ENCODE assay signal across 18 cellular contexts in the genomic region with DNA sequence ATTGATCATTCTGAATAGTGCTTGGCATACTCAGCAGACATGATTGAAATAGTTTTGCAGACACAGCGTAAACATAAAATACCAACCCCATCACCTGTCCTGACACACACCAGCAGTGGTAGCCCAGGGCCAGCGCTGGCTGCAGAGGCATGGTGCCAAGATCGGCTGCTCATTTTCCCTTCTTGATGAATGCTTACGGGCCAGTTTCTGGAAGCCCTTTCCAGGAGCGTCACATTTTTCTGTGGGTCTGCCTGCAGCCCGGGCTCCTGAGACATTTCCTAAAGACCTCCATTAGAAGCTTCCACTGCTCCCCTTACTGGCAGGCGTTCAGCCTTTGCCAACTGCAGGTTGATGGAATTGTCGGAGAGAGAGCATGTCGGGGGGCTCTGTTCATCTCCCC. TPM values are rescaled to one million over a fixed set of nuclear protein-coding genes. Genes with fewer than 3 reads are reported as not detected.
DNase-seq lines count a peak whose midpoint lies in the region; ATAC-seq and TF ChIP-seq lines count a peak whose summit lies in the region.
"Had no signal": no experiment of that assay in that cellular context is flagged by ENCODE, and none has a peak within 500 bp of the region (broad histone marks: within the 10 kb centered on the region; RNA-seq: fewer than 3 reads in every experiment).

No MANE protein-coding gene starts in this region.

- no peaks in the 10 kb centered on the region for H3K36me3 Mint-ChIP-seq in activated CD8-positive, alpha-beta memory T cell treated with anti-CD3 and anti-CD28 coated beads, Interleukin-2, amount 10 ng/mL, durations not matched to agents 7 days and 5 days
- no peaks in the 10 kb centered on the region for H3K36me3 Mint-ChIP-seq in CD4-positive, alpha-beta T cell (ENCODE audit: low read depth)
- H3K36me3 Mint-ChIP-seq: CD8-positive, alpha-beta memory T cell had no signal

- CTCF ChIA-PET in activated CD8-positive, alpha-beta memory T cell treated with anti-CD3 and anti-CD28 coated beads, Interleukin-2, amount 10 ng/mL, durations not matched to agents 7 days and 5 days (lab: Charles Lee), result no interaction called here
- CTCF ChIA-PET in HEK293 (lab: Yijun Ruan, JAX), result interaction anchor here (0.6 to 1.1 kb wide), 2 partner anchors 486 to 1124 kb away, joined by 3 to 4 read pairs; no protein-coding TSS in a partner anchor
- CTCF ChIA-PET in CD4-positive, alpha-beta T cell (lab: Charles Lee), result no interaction called here

- H3K9me3 ChIP-seq in HEK293 (ENCODE audit: control insufficient read depth, insufficient read depth, low read depth, low read length), result no peaks in the 10 kb centered on the region
- no peaks in the 10 kb centered on the region for H3K9me3 ChIP-seq in CD4-positive, alpha-beta T cell (ENCODE audit: control insufficient read depth, low read length)
- H3K9me3 ChIP-seq: BLaER1 treated with 17β-estradiol and CSF1 and Interleukin-3, amounts not matched to agents 10 nM and 100 nM had no signal

- H3K4me3 ChIP-seq in HEK293 (ENCODE audit: low read depth, low read length), result no peak overlapping the region
- no peak overlapping the region for H3K4me3 ChIP-seq in coronary artery
- H3K4me3 ChIP-seq: BLaER1 treated with 17β-estradiol and CSF1 and Interleukin-3, amounts not matched to agents 10 nM and 100 nM; GM12878 had no signal

- no peaks in the 10 kb centered on the region for H3K4me1 Mint-ChIP-seq in activated CD8-positive, alpha-beta memory T cell treated with anti-CD3 and anti-CD28 coated beads, Interleukin-2, amount 10 ng/mL, durations not matched to agents 7 days and 5 days
- H3K4me1 Mint-ChIP-seq in CD4-positive, alpha-beta T cell (ENCODE audit: low read depth), result no peaks in the 10 kb centered on the region
- H3K4me1 Mint-ChIP-seq: B cell; CD8-positive, alpha-beta memory T cell; H9 had no signal

- ATAC-seq in activated CD8-positive, alpha-beta memory T cell treated with anti-CD3 and anti-CD28 coated beads, Interleukin-2, amount 10 ng/mL, durations not matched to agents 7 days and 5 days, result no peak
- ATAC-seq in CD4-positive, alpha-beta T cell (ENCODE audit: poor library complexity), result no peak
- ATAC-seq: GM12878 had no signal

- intact Hi-C loops in CD4-positive, alpha-beta T cell (cut with DNase I, micrococcal nuclease), result no loop called here

- no peaks in the 10 kb centered on the region for H3K27me3 Mint-ChIP-seq in activated CD8-positive, alpha-beta memory T cell treated with anti-CD3 and anti-CD28 coated beads, Interleukin-2, amount 10 ng/mL, durations not matched to agents 7 days and 5 days
- peaks cover 24% of the 10 kb centered on the region for H3K27me3 Mint-ChIP-seq in CD4-positive, alpha-beta T cell
- H3K27me3 Mint-ChIP-seq: B cell had no signal

- POLR2A ChIA-PET in HEK293 (lab: Yijun Ruan, JAX), result no interaction called here
- POLR2A ChIA-PET in CD4-positive, alpha-beta T cell (lab: Charles Lee), result no interaction called here

- peaks cover 7% of the 10 kb centered on the region for H3K27me3 ChIP-seq in CD4-positive, alpha-beta T cell (ENCODE audit: control insufficient read depth, insufficient read depth, low read length)
- H3K27me3 ChIP-seq: BLaER1 treated with 17β-estradiol and CSF1 and Interleukin-3, amounts not matched to agents 10 nM and 100 nM had no signal

- no peak overlapping the region for H3K27ac Mint-ChIP-seq in activated CD8-positive, alpha-beta memory T cell treated with anti-CD3 and anti-CD28 coated beads, Interleukin-2, amount 10 ng/mL, durations not matched to agents 7 days and 5 days
- H3K27ac Mint-ChIP-seq in CD4-positive, alpha-beta T cell, result no peak overlapping the region
- H3K27ac Mint-ChIP-seq: B cell; CD8-positive, alpha-beta memory T cell; H9 had no signal

- no peaks in the 10 kb centered on the region for H3K9me3 Mint-ChIP-seq in activated CD8-positive, alpha-beta memory T cell treated with anti-CD3 and anti-CD28 coated beads, Interleukin-2, amount 10 ng/mL, durations not matched to agents 7 days and 5 days (ENCODE audit: low read depth)
- no peaks in the 10 kb centered on the region for H3K9me3 Mint-ChIP-seq in CD4-positive, alpha-beta T cell
- H3K9me3 Mint-ChIP-seq: H9 had no signal

- no peaks in the 10 kb centered on the region; the same call in 1 of the 2 replicates for H3K4me1 ChIP-seq in HEK293 (ENCODE audit: control insufficient read depth, insufficient read depth, low read length)

- no peak overlapping the region for H3K4me3 Mint-ChIP-seq in activated CD8-positive, alpha-beta memory T cell treated with anti-CD3 and anti-CD28 coated beads, Interleukin-2, amount 10 ng/mL, durations not matched to agents 7 days and 5 days
- H3K4me3 Mint-ChIP-seq in CD4-positive, alpha-beta T cell, result no peak overlapping the region
- H3K4me3 Mint-ChIP-seq: B cell; CD8-positive, alpha-beta memory T cell; H9 had no signal

- H3K27ac ChIP-seq in HEK293 (ENCODE audit: extremely low read depth, low read depth, low read length) (no peak overlapping the region), coronary artery (no peak overlapping the region)
- no peak overlapping the region for H3K27ac ChIP-seq in CD4-positive, alpha-beta T cell (ENCODE audit: low read depth, low read length)
- H3K27ac ChIP-seq: BLaER1 treated with 17β-estradiol and CSF1 and Interleukin-3, amounts not matched to agents 10 nM and 100 nM had no signal

- TF ChIP-seq CTCF in HEK293 (tag by site-specific recombination; IDR thresholded peaks at IDR 0.05) (no peak), coronary artery (IDR thresholded peaks at IDR 0.05) (no peak)
- TF ChIP-seq CTCF in CD4-positive, alpha-beta T cell (IDR thresholded peaks at IDR 0.05), result no peak

- no peaks in the 10 kb centered on the region; a peak in 1 of 3 replicates for H3K36me3 ChIP-seq in HEK293 (ENCODE audit: control insufficient read depth in 2 of 2, insufficient read depth in 1 of 2, low read length in 2 of 2)
- H3K36me3 ChIP-seq: BLaER1 treated with 17β-estradiol and CSF1 and Interleukin-3, amounts not matched to agents 10 nM and 100 nM had no signal

- peak; percentile 28 for DNase-seq in activated CD8-positive, alpha-beta memory T cell treated with anti-CD3 and anti-CD28 coated beads, Interleukin-2, amount 10 ng/mL, durations not matched to agents 7 days and 5 days
- DNase-seq in activated CD8-positive, alpha-beta memory T cell treated with anti-CD3 and anti-CD28 coated beads, Interleukin-2, amount 50 U/mL, for 4 hours, result no peak
- peak; percentile 35 for DNase-seq in coronary artery (ENCODE audit: low spot score)
- peak; percentile 84 for DNase-seq in mesenteric fat pad (ENCODE audit: low spot score)
- no peak for DNase-seq in NCI-H510A (lab: John Stamatoyannopoulos, UW)
- DNase-seq in CD4-positive, alpha-beta T cell, result no peak
- DNase-seq: CD8-positive, alpha-beta memory T cell; COR-L47; DMS 273 treated with DMSO at 0.1 percent for 48 hours; DMS53; GF-D8; H9 had no signal

TF ChIP-seq in HEK293, 187 proteins besides CTCF, POLR2A, EP300 and RAD21 (continues in another document):
- TF ChIP-seq ZNF37A (tag by site-specific recombination; IDR thresholded peaks at IDR 0.05) (no peak), ZNF76 (tag by site-specific recombination; IDR thresholded peaks at IDR 0.05; ENCODE audit: borderline replicate concordance, low read depth) (no peak), GLI2 (tag by site-specific recombination; IDR thresholded peaks at IDR 0.05; ENCODE audit: borderline replicate concordance, low read depth) (no peak), ZNF146 (tag by site-specific recombination; IDR thresholded peaks at IDR 0.05) (no peak), ZNF623 (tag by site-specific recombination; IDR thresholded peaks at IDR 0.05) (no peak)
- TF ChIP-seq, protein P1, sequence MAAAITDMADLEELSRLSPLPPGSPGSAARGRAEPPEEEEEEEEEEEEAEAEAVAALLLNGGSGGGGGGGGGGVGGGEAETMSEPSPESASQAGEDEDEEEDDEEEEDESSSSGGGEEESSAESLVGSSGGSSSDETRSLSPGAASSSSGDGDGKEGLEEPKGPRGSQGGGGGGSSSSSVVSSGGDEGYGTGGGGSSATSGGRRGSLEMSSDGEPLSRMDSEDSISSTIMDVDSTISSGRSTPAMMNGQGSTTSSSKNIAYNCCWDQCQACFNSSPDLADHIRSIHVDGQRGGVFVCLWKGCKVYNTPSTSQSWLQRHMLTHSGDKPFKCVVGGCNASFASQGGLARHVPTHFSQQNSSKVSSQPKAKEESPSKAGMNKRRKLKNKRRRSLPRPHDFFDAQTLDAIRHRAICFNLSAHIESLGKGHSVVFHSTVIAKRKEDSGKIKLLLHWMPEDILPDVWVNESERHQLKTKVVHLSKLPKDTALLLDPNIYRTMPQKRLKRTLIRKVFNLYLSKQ (tag by site-specific recombination; IDR thresholded peaks at IDR 0.05; ENCODE audit: borderline replicate concordance), result no peak
- TF ChIP-seq, protein P2, sequence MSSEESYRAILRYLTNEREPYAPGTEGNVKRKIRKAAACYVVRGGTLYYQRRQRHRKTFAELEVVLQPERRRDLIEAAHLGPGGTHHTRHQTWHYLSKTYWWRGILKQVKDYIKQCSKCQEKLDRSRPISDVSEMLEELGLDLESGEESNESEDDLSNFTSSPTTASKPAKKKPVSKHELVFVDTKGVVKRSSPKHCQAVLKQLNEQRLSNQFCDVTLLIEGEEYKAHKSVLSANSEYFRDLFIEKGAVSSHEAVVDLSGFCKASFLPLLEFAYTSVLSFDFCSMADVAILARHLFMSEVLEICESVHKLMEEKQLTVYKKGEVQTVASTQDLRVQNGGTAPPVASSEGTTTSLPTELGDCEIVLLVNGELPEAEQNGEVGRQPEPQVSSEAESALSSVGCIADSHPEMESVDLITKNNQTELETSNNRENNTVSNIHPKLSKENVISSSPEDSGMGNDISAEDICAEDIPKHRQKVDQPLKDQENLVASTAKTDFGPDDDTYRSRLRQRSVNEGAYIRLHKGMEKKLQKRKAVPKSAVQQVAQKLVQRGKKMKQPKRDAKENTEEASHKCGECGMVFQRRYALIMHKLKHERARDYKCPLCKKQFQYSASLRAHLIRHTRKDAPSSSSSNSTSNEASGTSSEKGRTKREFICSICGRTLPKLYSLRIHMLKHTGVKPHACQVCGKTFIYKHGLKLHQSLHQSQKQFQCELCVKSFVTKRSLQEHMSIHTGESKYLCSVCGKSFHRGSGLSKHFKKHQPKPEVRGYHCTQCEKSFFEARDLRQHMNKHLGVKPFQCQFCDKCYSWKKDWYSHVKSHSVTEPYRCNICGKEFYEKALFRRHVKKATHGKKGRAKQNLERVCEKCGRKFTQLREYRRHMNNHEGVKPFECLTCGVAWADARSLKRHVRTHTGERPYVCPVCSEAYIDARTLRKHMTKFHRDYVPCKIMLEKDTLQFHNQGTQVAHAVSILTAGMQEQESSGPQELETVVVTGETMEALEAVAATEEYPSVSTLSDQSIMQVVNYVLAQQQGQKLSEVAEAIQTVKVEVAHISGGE (tag by site-specific recombination; conservative IDR thresholded peaks at IDR 0.05; ENCODE audit: low read depth), result no peak

RNA-seq across cellular contexts. Expression of a gene that starts 48.6 kb away (rescaled TPM):
- not detected for total RNA-seq in activated CD8-positive, alpha-beta memory T cell treated with anti-CD3 and anti-CD28 coated beads, Interleukin-2, amount 10 ng/mL, durations not matched to agents 7 days and 5 days
- 1.4 TPM for total RNA-seq in mesenteric fat pad
- total RNA-seq in CD4-positive, alpha-beta T cell, result not detected
- total RNA-seq: A172; B cell; CD8-positive, alpha-beta memory T cell; GM12878; HT-29 had no signal

Comparison
In these comparisons a context has a peak if more than half of its experiments do, and no peak if none do; other contexts are left out.
1. DNase-seq: peak in activated CD8-positive, alpha-beta memory T cell treated with anti-CD3 and anti-CD28 coated beads, Interleukin-2, amount 10 ng/mL, durations not matched to agents 7 days and 5 days (single experiment), coronary artery (single experiment) and mesenteric fat pad (single experiment); none in activated CD8-positive, alpha-beta memory T cell treated with anti-CD3 and anti-CD28 coated beads, Interleukin-2, amount 50 U/mL, for 4 hours (single experiment), NCI-H510A (single experiment) and CD4-positive, alpha-beta T cell (0 of 10).